Comparison of ENCODE assay signal across 8 cellular contexts in genomic region chr1:149103109-149104081, GRCh38. TPM values are rescaled to one million over a fixed set of nuclear protein-coding genes. Genes with fewer than 3 reads are reported as not detected.
DNase-seq lines count a peak whose midpoint lies in the region; ATAC-seq, FAIRE-seq and TF ChIP-seq lines count a peak whose summit lies in the region.
"Not testable (repeated sequence)": the region's sequence is repeated elsewhere in the genome, so short reads cannot be mapped to it uniquely, and the experiment has no call there.

Gene NBPF9, minus strand, starts transcription at chr1:149103551. Its CDS starts 21,412 bp downstream, at chr1:149082139.

- DNase-seq in HCEC 1CT (peak; percentile 6), LHCN-M2 (ENCODE audit: low read depth) (peak; percentile 23), T-helper 1 cell (peak; percentile 10 to 45 (median 23)), glutamatergic neuron (peak; percentile 75)
- peak; percentile 64 for DNase-seq in activated naive CD8-positive, alpha-beta T cell treated with anti-CD3 and anti-CD28 coated beads, Interleukin-2, amount 10 ng/mL, durations not matched to agents 7 days and 5 days
- not testable (repeated sequence) for DNase-seq in osteoblast (ENCODE audit: insufficient read length, low spot score, missing footprints)

- not testable (repeated sequence) for H3K4me1 ChIP-seq in osteoblast (ENCODE audit: insufficient read depth, low read length); subcutaneous abdominal adipose tissue (ENCODE audit: control insufficient read depth in 5 of 5, insufficient read depth in 5 of 5, low read length in 5 of 5)

- FAIRE-seq in G401.6 (lab: Jason Lieb, UNC), result peak; percentile 79

- H3K36me3 ChIP-seq in osteoblast (ENCODE audit: insufficient read depth, low read length); subcutaneous abdominal adipose tissue (ENCODE audit: control insufficient read depth in 5 of 5, insufficient read depth in 5 of 5, low read length in 5 of 5): not testable (repeated sequence)

- not testable (repeated sequence) for TF ChIP-seq CTCF in glutamatergic neuron (IDR thresholded peaks at IDR 0.05; ENCODE audit: partially characterized antibody, unreplicated experiment); osteoblast (IDR thresholded peaks at IDR 0.05; ENCODE audit: extremely low read depth, low read depth, low read length)

- not testable (repeated sequence) for H3K9me3 ChIP-seq in osteoblast (ENCODE audit: low read depth, low read length); subcutaneous abdominal adipose tissue (ENCODE audit: control insufficient read depth in 5 of 5, low read length in 5 of 5)

- H3K4me3 ChIP-seq in osteoblast (ENCODE audit: insufficient read depth, low read length) (peak within 1 kb of the TSS; percentile 69), subcutaneous abdominal adipose tissue (ENCODE audit: low read depth in 1 of 5, low read length in 5 of 5) (peak within 1 kb of the TSS in 3 of 5 donors; percentile 38 to 44 (median 42))

- H3K27ac Mint-ChIP-seq in activated naive CD8-positive, alpha-beta T cell treated with anti-CD3 and anti-CD28 coated beads, Interleukin-2, amount 10 ng/mL, durations not matched to agents 7 days and 5 days, result peak within 1 kb of the TSS; percentile 84
- H3K27ac Mint-ChIP-seq in glutamatergic neuron (ENCODE audit: unreplicated experiment), result peak within 1 kb of the TSS; percentile 89

- H4K20me1 ChIP-seq in osteoblast (ENCODE audit: insufficient read depth, low read length), result not testable (repeated sequence)

- H3K36me3 Mint-ChIP-seq in activated naive CD8-positive, alpha-beta T cell treated with anti-CD3 and anti-CD28 coated beads, Interleukin-2, amount 10 ng/mL, durations not matched to agents 7 days and 5 days; glutamatergic neuron (ENCODE audit: unreplicated experiment): not testable (repeated sequence)

- H3K27ac ChIP-seq in osteoblast (ENCODE audit: low read depth, low read length); subcutaneous abdominal adipose tissue (ENCODE audit: low read depth, low read length): not testable (repeated sequence)

- not testable (repeated sequence) for H3K9ac ChIP-seq in subcutaneous abdominal adipose tissue (ENCODE audit: low read length in 5 of 5)

- ATAC-seq in activated naive CD8-positive, alpha-beta T cell treated with anti-CD3 and anti-CD28 coated beads, Interleukin-2, amount 10 ng/mL, durations not matched to agents 7 days and 5 days (ENCODE audit: low read depth), result peak; percentile 90

- H3K9me3 Mint-ChIP-seq in activated naive CD8-positive, alpha-beta T cell treated with anti-CD3 and anti-CD28 coated beads, Interleukin-2, amount 10 ng/mL, durations not matched to agents 7 days and 5 days; glutamatergic neuron (ENCODE audit: unreplicated experiment): not testable (repeated sequence)

- H3K4me1 Mint-ChIP-seq in activated naive CD8-positive, alpha-beta T cell treated with anti-CD3 and anti-CD28 coated beads, Interleukin-2, amount 10 ng/mL, durations not matched to agents 7 days and 5 days; glutamatergic neuron (ENCODE audit: low read depth, unreplicated experiment): not testable (repeated sequence)

- peak within 1 kb of the TSS; percentile 28 for H3K4me2 ChIP-seq in osteoblast (ENCODE audit: insufficient read depth, low read length)

- H3K4me3 Mint-ChIP-seq in activated naive CD8-positive, alpha-beta T cell treated with anti-CD3 and anti-CD28 coated beads, Interleukin-2, amount 10 ng/mL, durations not matched to agents 7 days and 5 days, result peak within 1 kb of the TSS; percentile 95
- peak within 1 kb of the TSS; percentile 97 for H3K4me3 Mint-ChIP-seq in glutamatergic neuron (ENCODE audit: unreplicated experiment)

- not testable (repeated sequence) for H3K79me2 ChIP-seq in osteoblast (ENCODE audit: insufficient read depth, low read length)

- H3K27me3 ChIP-seq in osteoblast (ENCODE audit: insufficient read depth, low read length); subcutaneous abdominal adipose tissue (ENCODE audit: control insufficient read depth in 5 of 5, insufficient read depth in 4 of 5, low read length in 5 of 5): not testable (repeated sequence)

- H2AFZ ChIP-seq in osteoblast (ENCODE audit: low read length), result peak within 1 kb of the TSS; percentile 41

- H3K27me3 Mint-ChIP-seq in activated naive CD8-positive, alpha-beta T cell treated with anti-CD3 and anti-CD28 coated beads, Interleukin-2, amount 10 ng/mL, durations not matched to agents 7 days and 5 days; glutamatergic neuron (ENCODE audit: unreplicated experiment): not testable (repeated sequence)

- POLR2A ChIA-PET in activated naive CD8-positive, alpha-beta T cell treated with anti-CD3 and anti-CD28 coated beads, Interleukin-2, amount 10 ng/mL, durations not matched to agents 7 days and 5 days (lab: Charles Lee), result not testable (repeated sequence)

RNA-seq across cellular contexts. Expression of gene NBPF9, which starts in this region (rescaled TPM):
- total RNA-seq in LHCN-M2 (2014; rRNA removed) (19.1 and 19.9 TPM in 2 replicates), glutamatergic neuron (ENCODE audit: unreplicated experiment) (25.0 TPM), osteoblast (19.9 and 25.3 TPM in 2 replicates)
- 11.6 TPM for polyA plus RNA-seq in LHCN-M2 (2012)
- total RNA-seq in activated naive CD8-positive, alpha-beta T cell treated with anti-CD3 and anti-CD28 coated beads, Interleukin-2, amount 10 ng/mL, durations not matched to agents 7 days and 5 days, result 10 to 100 TPM; 14.1 to 16.7 TPM
